Comparison of ENCODE assay signal across 1 cellular context in the genomic region with DNA sequence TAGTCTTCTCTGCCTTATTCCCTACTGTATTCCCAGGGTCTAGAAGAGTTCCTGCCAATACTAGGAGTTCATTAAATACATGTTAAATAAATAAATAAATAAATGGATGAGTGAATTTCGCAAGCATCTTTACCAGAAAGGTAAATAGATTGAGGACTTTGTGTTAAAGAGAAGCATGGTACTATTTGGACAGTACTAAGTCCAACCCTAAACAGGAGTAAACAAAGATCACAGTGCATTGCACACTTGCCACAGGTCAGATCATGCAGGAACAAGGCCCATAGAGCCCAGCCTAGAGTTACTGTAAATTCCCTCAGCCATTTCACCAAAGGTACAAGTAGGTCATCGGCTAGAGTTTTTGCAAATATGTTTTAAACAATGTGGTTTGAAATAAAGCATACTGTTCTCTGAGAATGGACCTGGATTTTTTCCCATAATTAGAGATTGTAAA.
TF ChIP-seq lines count a peak whose summit lies in the region.

No MANE protein-coding gene starts in this region.

TF ChIP-seq in HepG2, 621 proteins besides CTCF, POLR2A, EP300 and RAD21 (continued from another document and continues in another):
- TF ChIP-seq SMAD3 (CRISPR knock-in tag; IDR thresholded peaks at IDR 0.05) (peak; percentile 82), KDM6A (CRISPR knock-in tag; IDR thresholded peaks at IDR 0.05; ENCODE audit: low read depth) (peak; percentile 95), ZNF7 (CRISPR knock-in tag; IDR thresholded peaks at IDR 0.05) (no peak), AGO2 (optimal IDR thresholded peaks at IDR 0.05; ENCODE audit: low read depth, low read length) (no peak), ZNF180 (CRISPR knock-in tag; IDR thresholded peaks at IDR 0.05; ENCODE audit: borderline replicate concordance, low read depth) (no peak), TBL1XR1 (IDR thresholded peaks at IDR 0.05; ENCODE audit: borderline replicate concordance, low read length, partially characterized antibody) (peak; percentile 63), HCFC1 (IDR thresholded peaks at IDR 0.05; ENCODE audit: low read depth, low read length) (no peak), ZNF557 (CRISPR knock-in tag; IDR thresholded peaks at IDR 0.05) (no peak), ZZZ3 (CRISPR knock-in tag; IDR thresholded peaks at IDR 0.05; ENCODE audit: borderline replicate concordance) (no peak), ZNF841 (CRISPR knock-in tag; IDR thresholded peaks at IDR 0.05; ENCODE audit: borderline replicate concordance) (no peak), HOXA5 (CRISPR knock-in tag; IDR thresholded peaks at IDR 0.05) (peak; percentile 84), RCOR2 (CRISPR knock-in tag; IDR thresholded peaks at IDR 0.05) (peak; percentile 95), ZSCAN21 (CRISPR knock-in tag; IDR thresholded peaks at IDR 0.05; ENCODE audit: borderline replicate concordance) (peak; percentile 59; the same call in 1 of the 2 replicates), ZNF350 (CRISPR knock-in tag; IDR thresholded peaks at IDR 0.05; ENCODE audit: borderline replicate concordance, low read depth) (no peak), SOX5 (CRISPR knock-in tag; IDR thresholded peaks at IDR 0.05; ENCODE audit: borderline replicate concordance) (peak; percentile 83), FOXO1 (CRISPR knock-in tag; IDR thresholded peaks at IDR 0.05) (peak; percentile 96), CEBPG (CRISPR knock-in tag; IDR thresholded peaks at IDR 0.05) (peak; percentile 79), FOXK1 (CRISPR knock-in tag; IDR thresholded peaks at IDR 0.05; ENCODE audit: borderline replicate concordance, low read depth) (peak; percentile 84), FOXA3 (CRISPR knock-in tag; IDR thresholded peaks at IDR 0.05) (peak; percentile 96), ZSCAN9 (CRISPR knock-in tag; IDR thresholded peaks at IDR 0.05; ENCODE audit: borderline replicate concordance) (peak; percentile 62; the same call in 1 of the 2 replicates)
- TF ChIP-seq, protein P1, sequence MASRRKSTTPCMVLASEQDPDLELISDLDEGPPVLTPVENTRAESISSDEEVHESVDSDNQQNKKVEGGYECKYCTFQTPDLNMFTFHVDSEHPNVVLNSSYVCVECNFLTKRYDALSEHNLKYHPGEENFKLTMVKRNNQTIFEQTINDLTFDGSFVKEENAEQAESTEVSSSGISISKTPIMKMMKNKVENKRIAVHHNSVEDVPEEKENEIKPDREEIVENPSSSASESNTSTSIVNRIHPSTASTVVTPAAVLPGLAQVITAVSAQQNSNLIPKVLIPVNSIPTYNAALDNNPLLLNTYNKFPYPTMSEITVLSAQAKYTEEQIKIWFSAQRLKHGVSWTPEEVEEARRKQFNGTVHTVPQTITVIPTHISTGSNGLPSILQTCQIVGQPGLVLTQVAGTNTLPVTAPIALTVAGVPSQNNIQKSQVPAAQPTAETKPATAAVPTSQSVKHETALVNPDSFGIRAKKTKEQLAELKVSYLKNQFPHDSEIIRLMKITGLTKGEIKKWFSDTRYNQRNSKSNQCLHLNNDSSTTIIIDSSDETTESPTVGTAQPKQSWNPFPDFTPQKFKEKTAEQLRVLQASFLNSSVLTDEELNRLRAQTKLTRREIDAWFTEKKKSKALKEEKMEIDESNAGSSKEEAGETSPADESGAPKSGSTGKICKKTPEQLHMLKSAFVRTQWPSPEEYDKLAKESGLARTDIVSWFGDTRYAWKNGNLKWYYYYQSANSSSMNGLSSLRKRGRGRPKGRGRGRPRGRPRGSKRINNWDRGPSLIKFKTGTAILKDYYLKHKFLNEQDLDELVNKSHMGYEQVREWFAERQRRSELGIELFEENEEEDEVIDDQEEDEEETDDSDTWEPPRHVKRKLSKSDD (CRISPR knock-in tag; IDR thresholded peaks at IDR 0.05; ENCODE audit: low read depth) = no peak
- TF ChIP-seq, protein P2, sequence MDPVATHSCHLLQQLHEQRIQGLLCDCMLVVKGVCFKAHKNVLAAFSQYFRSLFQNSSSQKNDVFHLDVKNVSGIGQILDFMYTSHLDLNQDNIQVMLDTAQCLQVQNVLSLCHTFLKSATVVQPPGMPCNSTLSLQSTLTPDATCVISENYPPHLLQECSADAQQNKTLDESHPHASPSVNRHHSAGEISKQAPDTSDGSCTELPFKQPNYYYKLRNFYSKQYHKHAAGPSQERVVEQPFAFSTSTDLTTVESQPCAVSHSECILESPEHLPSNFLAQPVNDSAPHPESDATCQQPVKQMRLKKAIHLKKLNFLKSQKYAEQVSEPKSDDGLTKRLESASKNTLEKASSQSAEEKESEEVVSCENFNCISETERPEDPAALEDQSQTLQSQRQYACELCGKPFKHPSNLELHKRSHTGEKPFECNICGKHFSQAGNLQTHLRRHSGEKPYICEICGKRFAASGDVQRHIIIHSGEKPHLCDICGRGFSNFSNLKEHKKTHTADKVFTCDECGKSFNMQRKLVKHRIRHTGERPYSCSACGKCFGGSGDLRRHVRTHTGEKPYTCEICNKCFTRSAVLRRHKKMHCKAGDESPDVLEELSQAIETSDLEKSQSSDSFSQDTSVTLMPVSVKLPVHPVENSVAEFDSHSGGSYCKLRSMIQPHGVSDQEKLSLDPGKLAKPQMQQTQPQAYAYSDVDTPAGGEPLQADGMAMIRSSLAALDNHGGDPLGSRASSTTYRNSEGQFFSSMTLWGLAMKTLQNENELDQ (CRISPR knock-in tag; IDR thresholded peaks at IDR 0.05; ENCODE audit: borderline replicate concordance) = no peak
- TF ChIP-seq, protein P3, sequence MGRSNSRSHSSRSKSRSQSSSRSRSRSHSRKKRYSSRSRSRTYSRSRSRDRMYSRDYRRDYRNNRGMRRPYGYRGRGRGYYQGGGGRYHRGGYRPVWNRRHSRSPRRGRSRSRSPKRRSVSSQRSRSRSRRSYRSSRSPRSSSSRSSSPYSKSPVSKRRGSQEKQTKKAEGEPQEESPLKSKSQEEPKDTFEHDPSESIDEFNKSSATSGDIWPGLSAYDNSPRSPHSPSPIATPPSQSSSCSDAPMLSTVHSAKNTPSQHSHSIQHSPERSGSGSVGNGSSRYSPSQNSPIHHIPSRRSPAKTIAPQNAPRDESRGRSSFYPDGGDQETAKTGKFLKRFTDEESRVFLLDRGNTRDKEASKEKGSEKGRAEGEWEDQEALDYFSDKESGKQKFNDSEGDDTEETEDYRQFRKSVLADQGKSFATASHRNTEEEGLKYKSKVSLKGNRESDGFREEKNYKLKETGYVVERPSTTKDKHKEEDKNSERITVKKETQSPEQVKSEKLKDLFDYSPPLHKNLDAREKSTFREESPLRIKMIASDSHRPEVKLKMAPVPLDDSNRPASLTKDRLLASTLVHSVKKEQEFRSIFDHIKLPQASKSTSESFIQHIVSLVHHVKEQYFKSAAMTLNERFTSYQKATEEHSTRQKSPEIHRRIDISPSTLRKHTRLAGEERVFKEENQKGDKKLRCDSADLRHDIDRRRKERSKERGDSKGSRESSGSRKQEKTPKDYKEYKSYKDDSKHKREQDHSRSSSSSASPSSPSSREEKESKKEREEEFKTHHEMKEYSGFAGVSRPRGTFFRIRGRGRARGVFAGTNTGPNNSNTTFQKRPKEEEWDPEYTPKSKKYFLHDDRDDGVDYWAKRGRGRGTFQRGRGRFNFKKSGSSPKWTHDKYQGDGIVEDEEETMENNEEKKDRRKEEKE (IDR thresholded peaks at IDR 0.05) = no peak
- TF ChIP-seq, protein P4, sequence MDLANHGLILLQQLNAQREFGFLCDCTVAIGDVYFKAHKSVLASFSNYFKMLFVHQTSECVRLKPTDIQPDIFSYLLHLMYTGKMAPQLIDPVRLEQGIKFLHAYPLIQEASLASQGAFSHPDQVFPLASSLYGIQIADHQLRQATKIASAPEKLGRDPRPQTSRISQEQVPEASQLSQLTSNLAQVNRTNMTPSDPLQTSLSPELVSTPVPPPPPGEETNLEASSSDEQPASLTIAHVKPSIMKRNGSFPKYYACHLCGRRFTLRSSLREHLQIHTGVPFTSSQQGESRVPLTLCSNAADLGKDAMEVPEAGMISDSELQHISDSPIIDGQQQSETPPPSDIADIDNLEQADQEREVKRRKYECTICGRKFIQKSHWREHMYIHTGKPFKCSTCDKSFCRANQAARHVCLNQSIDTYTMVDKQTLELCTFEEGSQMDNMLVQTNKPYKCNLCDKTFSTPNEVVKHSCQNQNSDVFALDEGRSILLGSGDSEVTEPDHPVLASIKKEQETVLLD (CRISPR knock-in tag; IDR thresholded peaks at IDR 0.05; ENCODE audit: low read depth) = no peak
- TF ChIP-seq, protein P5, sequence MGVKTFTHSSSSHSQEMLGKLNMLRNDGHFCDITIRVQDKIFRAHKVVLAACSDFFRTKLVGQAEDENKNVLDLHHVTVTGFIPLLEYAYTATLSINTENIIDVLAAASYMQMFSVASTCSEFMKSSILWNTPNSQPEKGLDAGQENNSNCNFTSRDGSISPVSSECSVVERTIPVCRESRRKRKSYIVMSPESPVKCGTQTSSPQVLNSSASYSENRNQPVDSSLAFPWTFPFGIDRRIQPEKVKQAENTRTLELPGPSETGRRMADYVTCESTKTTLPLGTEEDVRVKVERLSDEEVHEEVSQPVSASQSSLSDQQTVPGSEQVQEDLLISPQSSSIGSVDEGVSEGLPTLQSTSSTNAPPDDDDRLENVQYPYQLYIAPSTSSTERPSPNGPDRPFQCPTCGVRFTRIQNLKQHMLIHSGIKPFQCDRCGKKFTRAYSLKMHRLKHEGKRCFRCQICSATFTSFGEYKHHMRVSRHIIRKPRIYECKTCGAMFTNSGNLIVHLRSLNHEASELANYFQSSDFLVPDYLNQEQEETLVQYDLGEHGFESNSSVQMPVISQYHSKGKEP (CRISPR knock-in tag; IDR thresholded peaks at IDR 0.05) = no peak
- TF ChIP-seq, protein P6, sequence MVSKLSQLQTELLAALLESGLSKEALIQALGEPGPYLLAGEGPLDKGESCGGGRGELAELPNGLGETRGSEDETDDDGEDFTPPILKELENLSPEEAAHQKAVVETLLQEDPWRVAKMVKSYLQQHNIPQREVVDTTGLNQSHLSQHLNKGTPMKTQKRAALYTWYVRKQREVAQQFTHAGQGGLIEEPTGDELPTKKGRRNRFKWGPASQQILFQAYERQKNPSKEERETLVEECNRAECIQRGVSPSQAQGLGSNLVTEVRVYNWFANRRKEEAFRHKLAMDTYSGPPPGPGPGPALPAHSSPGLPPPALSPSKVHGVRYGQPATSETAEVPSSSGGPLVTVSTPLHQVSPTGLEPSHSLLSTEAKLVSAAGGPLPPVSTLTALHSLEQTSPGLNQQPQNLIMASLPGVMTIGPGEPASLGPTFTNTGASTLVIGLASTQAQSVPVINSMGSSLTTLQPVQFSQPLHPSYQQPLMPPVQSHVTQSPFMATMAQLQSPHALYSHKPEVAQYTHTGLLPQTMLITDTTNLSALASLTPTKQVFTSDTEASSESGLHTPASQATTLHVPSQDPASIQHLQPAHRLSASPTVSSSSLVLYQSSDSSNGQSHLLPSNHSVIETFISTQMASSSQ (IDR thresholded peaks at IDR 0.05; ENCODE audit: low read depth) = 0 out of 2 replicates have a peak, but pooled peaks have one; percentile 19
- TF ChIP-seq, protein P6 (CRISPR knock-in tag; IDR thresholded peaks at IDR 0.05; ENCODE audit: borderline replicate concordance) = no peak
- TF ChIP-seq, protein P7, sequence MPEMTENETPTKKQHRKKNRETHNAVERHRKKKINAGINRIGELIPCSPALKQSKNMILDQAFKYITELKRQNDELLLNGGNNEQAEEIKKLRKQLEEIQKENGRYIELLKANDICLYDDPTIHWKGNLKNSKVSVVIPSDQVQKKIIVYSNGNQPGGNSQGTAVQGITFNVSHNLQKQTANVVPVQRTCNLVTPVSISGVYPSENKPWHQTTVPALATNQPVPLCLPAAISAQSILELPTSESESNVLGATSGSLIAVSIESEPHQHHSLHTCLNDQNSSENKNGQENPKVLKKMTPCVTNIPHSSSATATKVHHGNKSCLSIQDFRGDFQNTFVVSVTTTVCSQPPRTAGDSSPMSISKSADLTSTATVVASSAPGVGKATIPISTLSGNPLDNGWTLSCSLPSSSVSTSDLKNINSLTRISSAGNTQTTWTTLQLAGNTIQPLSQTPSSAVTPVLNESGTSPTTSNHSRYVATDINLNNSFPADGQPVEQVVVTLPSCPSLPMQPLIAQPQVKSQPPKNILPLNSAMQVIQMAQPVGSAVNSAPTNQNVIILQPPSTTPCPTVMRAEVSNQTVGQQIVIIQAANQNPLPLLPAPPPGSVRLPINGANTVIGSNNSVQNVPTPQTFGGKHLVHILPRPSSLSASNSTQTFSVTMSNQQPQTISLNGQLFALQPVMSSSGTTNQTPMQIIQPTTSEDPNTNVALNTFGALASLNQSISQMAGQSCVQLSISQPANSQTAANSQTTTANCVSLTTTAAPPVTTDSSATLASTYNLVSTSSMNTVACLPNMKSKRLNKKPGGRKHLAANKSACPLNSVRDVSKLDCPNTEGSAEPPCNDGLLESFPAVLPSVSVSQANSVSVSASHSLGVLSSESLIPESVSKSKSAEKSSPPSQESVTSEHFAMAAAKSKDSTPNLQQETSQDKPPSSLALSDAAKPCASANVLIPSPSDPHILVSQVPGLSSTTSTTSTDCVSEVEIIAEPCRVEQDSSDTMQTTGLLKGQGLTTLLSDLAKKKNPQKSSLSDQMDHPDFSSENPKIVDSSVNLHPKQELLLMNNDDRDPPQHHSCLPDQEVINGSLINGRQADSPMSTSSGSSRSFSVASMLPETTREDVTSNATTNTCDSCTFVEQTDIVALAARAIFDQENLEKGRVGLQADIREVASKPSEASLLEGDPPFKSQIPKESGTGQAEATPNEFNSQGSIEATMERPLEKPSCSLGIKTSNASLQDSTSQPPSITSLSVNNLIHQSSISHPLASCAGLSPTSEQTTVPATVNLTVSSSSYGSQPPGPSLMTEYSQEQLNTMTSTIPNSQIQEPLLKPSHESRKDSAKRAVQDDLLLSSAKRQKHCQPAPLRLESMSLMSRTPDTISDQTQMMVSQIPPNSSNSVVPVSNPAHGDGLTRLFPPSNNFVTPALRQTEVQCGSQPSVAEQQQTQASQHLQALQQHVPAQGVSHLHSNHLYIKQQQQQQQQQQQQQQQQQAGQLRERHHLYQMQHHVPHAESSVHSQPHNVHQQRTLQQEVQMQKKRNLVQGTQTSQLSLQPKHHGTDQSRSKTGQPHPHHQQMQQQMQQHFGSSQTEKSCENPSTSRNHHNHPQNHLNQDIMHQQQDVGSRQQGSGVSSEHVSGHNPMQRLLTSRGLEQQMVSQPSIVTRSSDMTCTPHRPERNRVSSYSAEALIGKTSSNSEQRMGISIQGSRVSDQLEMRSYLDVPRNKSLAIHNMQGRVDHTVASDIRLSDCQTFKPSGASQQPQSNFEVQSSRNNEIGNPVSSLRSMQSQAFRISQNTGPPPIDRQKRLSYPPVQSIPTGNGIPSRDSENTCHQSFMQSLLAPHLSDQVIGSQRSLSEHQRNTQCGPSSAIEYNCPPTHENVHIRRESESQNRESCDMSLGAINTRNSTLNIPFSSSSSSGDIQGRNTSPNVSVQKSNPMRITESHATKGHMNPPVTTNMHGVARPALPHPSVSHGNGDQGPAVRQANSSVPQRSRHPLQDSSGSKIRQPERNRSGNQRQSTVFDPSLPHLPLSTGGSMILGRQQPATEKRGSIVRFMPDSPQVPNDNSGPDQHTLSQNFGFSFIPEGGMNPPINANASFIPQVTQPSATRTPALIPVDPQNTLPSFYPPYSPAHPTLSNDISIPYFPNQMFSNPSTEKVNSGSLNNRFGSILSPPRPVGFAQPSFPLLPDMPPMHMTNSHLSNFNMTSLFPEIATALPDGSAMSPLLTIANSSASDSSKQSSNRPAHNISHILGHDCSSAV (CRISPR knock-in tag; IDR thresholded peaks at IDR 0.05; ENCODE audit: borderline replicate concordance) = no peak
